ENCODE assay signal across 2 cellular contexts in the genomic region with DNA sequence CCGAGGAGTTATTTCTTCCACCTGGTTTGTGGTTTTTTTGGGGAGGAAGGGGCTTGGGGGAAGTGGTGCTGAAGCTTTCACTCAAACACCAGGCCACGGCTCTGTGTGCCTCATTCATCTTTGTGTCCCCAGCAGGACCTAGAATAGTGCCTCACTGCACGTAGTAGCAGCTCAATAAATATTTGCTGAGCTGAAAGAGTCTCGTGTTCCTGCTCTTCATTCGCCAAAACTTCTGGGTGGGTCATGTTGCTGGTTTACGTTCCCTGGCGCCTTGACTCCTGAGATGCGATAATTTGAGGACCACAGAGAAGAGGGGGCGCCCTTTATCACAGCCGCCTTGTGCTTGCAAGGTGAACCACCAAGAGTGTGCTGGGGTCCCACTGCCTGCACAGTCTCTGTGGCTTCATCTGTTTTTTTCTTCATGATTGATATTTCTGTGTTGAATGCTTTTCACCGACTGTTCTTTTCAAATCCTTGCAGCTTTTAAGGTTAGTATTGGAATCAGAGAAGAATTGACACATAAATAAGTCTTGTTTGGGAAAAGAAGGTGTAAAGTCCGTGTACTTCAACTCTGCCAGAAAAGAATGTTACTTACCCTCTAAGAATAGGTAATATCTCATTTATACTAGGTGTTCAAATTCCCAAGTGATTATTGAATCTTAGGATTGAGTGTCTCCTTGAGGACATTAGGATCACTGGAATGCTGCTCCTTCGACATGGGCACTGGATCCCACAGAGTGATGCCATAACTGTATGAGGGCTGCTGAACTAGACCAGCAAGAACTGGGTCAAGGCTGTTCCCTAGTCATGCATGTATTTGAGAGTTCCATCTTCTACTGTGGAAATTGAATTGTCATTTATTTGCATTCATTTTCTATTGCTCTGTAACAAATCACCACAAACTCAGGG.
TF ChIP-seq lines count a peak whose summit lies in the region.

No MANE protein-coding gene starts in this region.

TF ChIP-seq in IMR-90, 13 proteins besides CTCF, POLR2A, EP300 and RAD21:
- no peak for TF ChIP-seq RCOR1 (IDR thresholded peaks at IDR 0.05; ENCODE audit: insufficient replicate concordance, low read length)
- no peak for TF ChIP-seq CEBPB (IDR thresholded peaks at IDR 0.05; ENCODE audit: low read depth, low read length)
- no peak for TF ChIP-seq MAZ (IDR thresholded peaks at IDR 0.05; ENCODE audit: borderline replicate concordance, low read depth, low read length)
- TF ChIP-seq MAFK (IDR thresholded peaks at IDR 0.05; ENCODE audit: low read depth, low read length) = no peak
- TF ChIP-seq RFX5 (IDR thresholded peaks at IDR 0.05; ENCODE audit: low read depth, low read length) = no peak

TF ChIP-seq in H1, 55 proteins besides CTCF, POLR2A, EP300 and RAD21:
- TF ChIP-seq JUND (IDR thresholded peaks at IDR 0.05; ENCODE audit: low read length) (no peak), SIN3A (conservative IDR thresholded peaks at IDR 0.05 in 1 of 2, IDR thresholded peaks at IDR 0.05 in 1 of 2; ENCODE audit: low read depth in 1 of 2, low read length in 2 of 2) (no peak), ZNF274 (IDR thresholded peaks at IDR 0.05; ENCODE audit: borderline replicate concordance, extremely low read depth, low read length) (no peak), SP1 (IDR thresholded peaks at IDR 0.05; ENCODE audit: low read depth, low read length) (no peak), RNF2 (IDR thresholded peaks at IDR 0.05; ENCODE audit: borderline replicate concordance, low read depth, low read length, missing control alignments, poor library complexity, severe bottlenecking) (no peak), CBX5 (IDR thresholded peaks at IDR 0.05; ENCODE audit: low read depth, low read length) (no peak), JUN (IDR thresholded peaks at IDR 0.05; ENCODE audit: low read depth, low read length) (no peak), BCL11A (IDR thresholded peaks at IDR 0.05; ENCODE audit: low read depth in 2 of 2, low read length in 2 of 2) (no peak), NRF1 (IDR thresholded peaks at IDR 0.05; ENCODE audit: low read depth, low read length) (no peak), CEBPB (IDR thresholded peaks at IDR 0.05; ENCODE audit: low read depth, low read length) (no peak), SP4 (IDR thresholded peaks at IDR 0.05; ENCODE audit: low read length) (no peak), NANOG (IDR thresholded peaks at IDR 0.05; ENCODE audit: insufficient read depth, low read depth, low read length, poor library complexity, severe bottlenecking) (no peak), CHD2 (IDR thresholded peaks at IDR 0.05; ENCODE audit: low read length) (no peak), SUZ12 (IDR thresholded peaks at IDR 0.05; ENCODE audit: low read length) (no peak), TEAD4 (IDR thresholded peaks at IDR 0.05; ENCODE audit: low read depth, low read length) (no peak)
- TF ChIP-seq, protein P1, sequence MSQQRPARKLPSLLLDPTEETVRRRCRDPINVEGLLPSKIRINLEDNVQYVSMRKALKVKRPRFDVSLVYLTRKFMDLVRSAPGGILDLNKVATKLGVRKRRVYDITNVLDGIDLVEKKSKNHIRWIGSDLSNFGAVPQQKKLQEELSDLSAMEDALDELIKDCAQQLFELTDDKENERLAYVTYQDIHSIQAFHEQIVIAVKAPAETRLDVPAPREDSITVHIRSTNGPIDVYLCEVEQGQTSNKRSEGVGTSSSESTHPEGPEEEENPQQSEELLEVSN (IDR thresholded peaks at IDR 0.05) = no peak
- TF ChIP-seq, protein P2, sequence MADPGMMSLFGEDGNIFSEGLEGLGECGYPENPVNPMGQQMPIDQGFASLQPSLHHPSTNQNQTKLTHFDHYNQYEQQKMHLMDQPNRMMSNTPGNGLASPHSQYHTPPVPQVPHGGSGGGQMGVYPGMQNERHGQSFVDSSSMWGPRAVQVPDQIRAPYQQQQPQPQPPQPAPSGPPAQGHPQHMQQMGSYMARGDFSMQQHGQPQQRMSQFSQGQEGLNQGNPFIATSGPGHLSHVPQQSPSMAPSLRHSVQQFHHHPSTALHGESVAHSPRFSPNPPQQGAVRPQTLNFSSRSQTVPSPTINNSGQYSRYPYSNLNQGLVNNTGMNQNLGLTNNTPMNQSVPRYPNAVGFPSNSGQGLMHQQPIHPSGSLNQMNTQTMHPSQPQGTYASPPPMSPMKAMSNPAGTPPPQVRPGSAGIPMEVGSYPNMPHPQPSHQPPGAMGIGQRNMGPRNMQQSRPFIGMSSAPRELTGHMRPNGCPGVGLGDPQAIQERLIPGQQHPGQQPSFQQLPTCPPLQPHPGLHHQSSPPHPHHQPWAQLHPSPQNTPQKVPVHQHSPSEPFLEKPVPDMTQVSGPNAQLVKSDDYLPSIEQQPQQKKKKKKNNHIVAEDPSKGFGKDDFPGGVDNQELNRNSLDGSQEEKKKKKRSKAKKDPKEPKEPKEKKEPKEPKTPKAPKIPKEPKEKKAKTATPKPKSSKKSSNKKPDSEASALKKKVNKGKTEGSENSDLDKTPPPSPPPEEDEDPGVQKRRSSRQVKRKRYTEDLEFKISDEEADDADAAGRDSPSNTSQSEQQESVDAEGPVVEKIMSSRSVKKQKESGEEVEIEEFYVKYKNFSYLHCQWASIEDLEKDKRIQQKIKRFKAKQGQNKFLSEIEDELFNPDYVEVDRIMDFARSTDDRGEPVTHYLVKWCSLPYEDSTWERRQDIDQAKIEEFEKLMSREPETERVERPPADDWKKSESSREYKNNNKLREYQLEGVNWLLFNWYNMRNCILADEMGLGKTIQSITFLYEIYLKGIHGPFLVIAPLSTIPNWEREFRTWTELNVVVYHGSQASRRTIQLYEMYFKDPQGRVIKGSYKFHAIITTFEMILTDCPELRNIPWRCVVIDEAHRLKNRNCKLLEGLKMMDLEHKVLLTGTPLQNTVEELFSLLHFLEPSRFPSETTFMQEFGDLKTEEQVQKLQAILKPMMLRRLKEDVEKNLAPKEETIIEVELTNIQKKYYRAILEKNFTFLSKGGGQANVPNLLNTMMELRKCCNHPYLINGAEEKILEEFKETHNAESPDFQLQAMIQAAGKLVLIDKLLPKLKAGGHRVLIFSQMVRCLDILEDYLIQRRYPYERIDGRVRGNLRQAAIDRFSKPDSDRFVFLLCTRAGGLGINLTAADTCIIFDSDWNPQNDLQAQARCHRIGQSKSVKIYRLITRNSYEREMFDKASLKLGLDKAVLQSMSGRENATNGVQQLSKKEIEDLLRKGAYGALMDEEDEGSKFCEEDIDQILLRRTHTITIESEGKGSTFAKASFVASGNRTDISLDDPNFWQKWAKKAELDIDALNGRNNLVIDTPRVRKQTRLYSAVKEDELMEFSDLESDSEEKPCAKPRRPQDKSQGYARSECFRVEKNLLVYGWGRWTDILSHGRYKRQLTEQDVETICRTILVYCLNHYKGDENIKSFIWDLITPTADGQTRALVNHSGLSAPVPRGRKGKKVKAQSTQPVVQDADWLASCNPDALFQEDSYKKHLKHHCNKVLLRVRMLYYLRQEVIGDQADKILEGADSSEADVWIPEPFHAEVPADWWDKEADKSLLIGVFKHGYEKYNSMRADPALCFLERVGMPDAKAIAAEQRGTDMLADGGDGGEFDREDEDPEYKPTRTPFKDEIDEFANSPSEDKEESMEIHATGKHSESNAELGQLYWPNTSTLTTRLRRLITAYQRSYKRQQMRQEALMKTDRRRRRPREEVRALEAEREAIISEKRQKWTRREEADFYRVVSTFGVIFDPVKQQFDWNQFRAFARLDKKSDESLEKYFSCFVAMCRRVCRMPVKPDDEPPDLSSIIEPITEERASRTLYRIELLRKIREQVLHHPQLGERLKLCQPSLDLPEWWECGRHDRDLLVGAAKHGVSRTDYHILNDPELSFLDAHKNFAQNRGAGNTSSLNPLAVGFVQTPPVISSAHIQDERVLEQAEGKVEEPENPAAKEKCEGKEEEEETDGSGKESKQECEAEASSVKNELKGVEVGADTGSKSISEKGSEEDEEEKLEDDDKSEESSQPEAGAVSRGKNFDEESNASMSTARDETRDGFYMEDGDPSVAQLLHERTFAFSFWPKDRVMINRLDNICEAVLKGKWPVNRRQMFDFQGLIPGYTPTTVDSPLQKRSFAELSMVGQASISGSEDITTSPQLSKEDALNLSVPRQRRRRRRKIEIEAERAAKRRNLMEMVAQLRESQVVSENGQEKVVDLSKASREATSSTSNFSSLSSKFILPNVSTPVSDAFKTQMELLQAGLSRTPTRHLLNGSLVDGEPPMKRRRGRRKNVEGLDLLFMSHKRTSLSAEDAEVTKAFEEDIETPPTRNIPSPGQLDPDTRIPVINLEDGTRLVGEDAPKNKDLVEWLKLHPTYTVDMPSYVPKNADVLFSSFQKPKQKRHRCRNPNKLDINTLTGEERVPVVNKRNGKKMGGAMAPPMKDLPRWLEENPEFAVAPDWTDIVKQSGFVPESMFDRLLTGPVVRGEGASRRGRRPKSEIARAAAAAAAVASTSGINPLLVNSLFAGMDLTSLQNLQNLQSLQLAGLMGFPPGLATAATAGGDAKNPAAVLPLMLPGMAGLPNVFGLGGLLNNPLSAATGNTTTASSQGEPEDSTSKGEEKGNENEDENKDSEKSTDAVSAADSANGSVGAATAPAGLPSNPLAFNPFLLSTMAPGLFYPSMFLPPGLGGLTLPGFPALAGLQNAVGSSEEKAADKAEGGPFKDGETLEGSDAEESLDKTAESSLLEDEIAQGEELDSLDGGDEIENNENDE (IDR thresholded peaks at IDR 0.05; ENCODE audit: insufficient replicate concordance, low read length) = no peak
